In the genomic region with DNA sequence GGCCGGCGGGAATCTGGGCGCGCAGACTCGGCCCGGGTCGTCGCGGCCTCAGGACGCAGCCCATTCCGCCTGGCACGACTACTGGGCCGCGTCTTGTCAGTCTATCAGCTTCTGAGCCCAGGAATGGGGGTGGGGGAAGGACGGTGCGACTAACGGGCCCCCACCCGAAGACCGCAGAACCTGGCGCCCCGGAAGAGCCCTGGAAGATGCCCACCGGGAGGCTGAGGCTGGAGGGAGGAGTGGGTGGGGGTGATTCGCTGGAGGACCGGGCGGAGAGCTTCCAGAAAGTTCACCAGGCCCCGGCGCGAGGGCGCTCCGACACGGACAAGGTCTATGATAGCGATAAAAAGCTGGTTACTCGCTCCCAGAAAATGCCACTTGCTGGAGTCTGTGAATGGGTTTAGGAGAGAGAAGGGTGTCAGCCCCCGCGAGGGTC, we compare ENCODE assay signal across 10 cellular contexts. TPM values are rescaled to one million over a fixed set of nuclear protein-coding genes. Genes with fewer than 3 reads are reported as not detected.
DNase-seq lines count a peak whose midpoint lies in the region; ATAC-seq and TF ChIP-seq lines count a peak whose summit lies in the region.
"Had no signal": no experiment of that assay in that cellular context is flagged by ENCODE, and none has a peak within 500 bp of the region (broad histone marks: within the 10 kb centered on the region; RNA-seq: fewer than 3 reads in every experiment).

No MANE protein-coding gene starts in this region.

- H3K4me3 Mint-ChIP-seq in endodermal cell (peak overlapping the region; percentile 66), progenitor cell of endocrine pancreas (ENCODE audit: low read depth) (peak overlapping the region; percentile 45)

- TF ChIP-seq CTCF in endodermal cell (conservative IDR thresholded peaks at IDR 0.05) (no peak), progenitor cell of endocrine pancreas (IDR thresholded peaks at IDR 0.05; ENCODE audit: unreplicated experiment) (no peak), GM13976 (IDR thresholded peaks at IDR 0.05; ENCODE audit: borderline replicate concordance, control extremely low read depth, extremely low read depth, insufficient read depth, missing control alignments) (no peak)

- H3K4me3 ChIP-seq in SK-N-MC, result peak overlapping the region; percentile 87
- no peak overlapping the region for H3K4me3 ChIP-seq in endodermal cell (ENCODE audit: low read length)

- H3K4me1 Mint-ChIP-seq in endodermal cell (peaks cover 44% of the 10 kb centered on the region), progenitor cell of endocrine pancreas (ENCODE audit: low read depth) (peaks cover 14% of the 10 kb centered on the region)

- WGBS in endodermal cell (ENCODE audit: insufficient coverage in 1 of 2, insufficient read length in 1 of 2), 2 experiments, result 1 to 2% methylated on average over 15 to 35 of the region's 35 CpGs

- H3K36me3 ChIP-seq in SK-N-MC (ENCODE audit: insufficient read depth, low read length) (no peaks in the 10 kb centered on the region), endodermal cell (ENCODE audit: control insufficient read depth, insufficient read depth, low read length) (no peaks in the 10 kb centered on the region)

- H3K4me1 ChIP-seq in endodermal cell (ENCODE audit: control insufficient read depth, insufficient read depth, low read length), result peaks cover 7% of the 10 kb centered on the region

- H3K27ac ChIP-seq in SK-N-MC, result peak overlapping the region; percentile 94
- no peak overlapping the region for H3K27ac ChIP-seq in endodermal cell (ENCODE audit: low read depth, low read length)

- H3K27me3 Mint-ChIP-seq in endodermal cell (ENCODE audit: insufficient read depth) (peaks cover 99% of the 10 kb centered on the region), progenitor cell of endocrine pancreas (peaks cover 91% of the 10 kb centered on the region)

- H3K36me3 Mint-ChIP-seq in endodermal cell (ENCODE audit: low read depth), result no peaks in the 10 kb centered on the region
- H3K36me3 Mint-ChIP-seq in progenitor cell of endocrine pancreas (ENCODE audit: insufficient read depth), result no peaks in the 10 kb centered on the region

- H3K27ac Mint-ChIP-seq in endodermal cell (no peak overlapping the region), progenitor cell of endocrine pancreas (peak overlapping the region; percentile 71)

- H3K9me3 ChIP-seq in SK-N-MC (ENCODE audit: low read depth, low read length) (no peaks in the 10 kb centered on the region), endodermal cell (ENCODE audit: control insufficient read depth, low read length) (no peaks in the 10 kb centered on the region)

- DNase-seq in COLO668 (lab: John Stamatoyannopoulos, UW; ENCODE audit: unreplicated experiment) (peak; percentile 49), SK-N-MC (ENCODE audit: low read depth, low spot score) (no peak), endodermal cell (peak; percentile 75), progenitor cell of endocrine pancreas (ENCODE audit: low spot score, unreplicated experiment) (no peak), NCI-H82 treated with DMSO at 0.1 percent for 48 hours (lab: John Stamatoyannopoulos, UW; ENCODE audit: unreplicated experiment) (no peak), GM13976 (ENCODE audit: low spot score) (no peak)
- DNase-seq: left colon, NCI-H1417 treated with DMSO at 0.1 percent for 48 hours had no signal

- in situ Hi-C loops in GM13976 (cut with MboI; ENCODE audit: low sequenced_read_pairs, unreplicated experiment), result no loop called here

- H3K9me3 Mint-ChIP-seq in endodermal cell (peaks cover 2% of the 10 kb centered on the region), progenitor cell of endocrine pancreas (ENCODE audit: low read depth) (no peaks in the 10 kb centered on the region)

- peaks cover 100% of the 10 kb centered on the region for H3K27me3 ChIP-seq in endodermal cell (ENCODE audit: control insufficient read depth, insufficient read depth, low read length, poor library complexity, severe bottlenecking)

- peak overlapping the region; percentile 86 for H3K9ac ChIP-seq in SK-N-MC (ENCODE audit: insufficient read length)
- H3K9ac ChIP-seq in endodermal cell (ENCODE audit: extremely low read depth, low read length, poor library complexity, severe bottlenecking), result no peak overlapping the region

- ATAC-seq in HG03457 (IDR thresholded peaks at IDR 0.05; ENCODE audit: unreplicated experiment), result no peak
- ATAC-seq in HG03135 (IDR thresholded peaks at IDR 0.05; ENCODE audit: unreplicated experiment), result no peak
- ATAC-seq: left colon had no signal

RNA-seq across cellular contexts. Expression of gene DMRTA2, which starts 1.7 kb away (rescaled TPM):
- total RNA-seq in endodermal cell (1 to 10 TPM; 1.2 to 2.4 TPM), progenitor cell of endocrine pancreas (0.20 TPM in 1 of 2 replicates, not detected in the other)
- polyA plus RNA-seq in endodermal cell (2013, experiment 1 of 2), result 0.50 TPM
- polyA plus RNA-seq in endodermal cell (2013, experiment 2 of 2), result 0.33 TPM

Comparison
In these comparisons a context has a peak if more than half of its experiments do, and no peak if none do; other contexts are left out.
1. DNase-seq: peak in COLO668 (single experiment) and endodermal cell (single experiment); none in SK-N-MC (single experiment), progenitor cell of endocrine pancreas (single experiment), NCI-H82 treated with DMSO at 0.1 percent for 48 hours (single experiment) and GM13976 (single experiment).